In genomic region chrX:50813843-50814661, GRCh38 we compare ENCODE assay signal across 9 cellular contexts. TPM values are rescaled to one million over a fixed set of nuclear protein-coding genes. Genes with fewer than 3 reads are reported as not detected.
DNase-seq lines count a peak whose midpoint lies in the region; ATAC-seq and TF ChIP-seq lines count a peak whose summit lies in the region.
"Had no signal": no experiment of that assay in that cellular context is flagged by ENCODE, and none has a peak within 500 bp of the region (broad histone marks: within the 10 kb centered on the region; RNA-seq: fewer than 3 reads in every experiment).

Gene SHROOM4 (minus strand): TSS chrX:50814194. CDS start chrX:50814018, 176 bp downstream.

- no peak for ATAC-seq in natural killer cell
- no peak for ATAC-seq in natural killer cell treated with Interleukin-12 subunit alpha and Interleukin-12 subunit beta and Interleukin-15 and Interleukin-18, amount 100 ng/mL, for 72 hours
- ATAC-seq in memory B cell (ENCODE audit: low read depth) = no peak
- peak; percentile 73 for ATAC-seq in thoracic aorta (ENCODE audit: insufficient number of reproducible peaks, low FRiP score, low read depth)

- DNase-seq in natural killer cell (no peak), epithelial cell of prostate (ENCODE audit: low read depth, low spot score) (no peak), memory B cell (ENCODE audit: low spot score in 2 of 2) (no peak), thoracic aorta (ENCODE audit: low spot score) (no peak), SW 1271 (lab: John Stamatoyannopoulos, UW) (no peak), T-helper 9 cell (no peak), DMS153 (lab: John Stamatoyannopoulos, UW) (no peak)
- no peak for DNase-seq in natural killer cell treated with Interleukin-12 subunit alpha and Interleukin-12 subunit beta and Interleukin-15 and Interleukin-18, amount 100 ng/mL, for 72 hours (ENCODE audit: low spot score)

- H3K9me3 ChIP-seq in thoracic aorta = no peaks in the 10 kb centered on the region

- peak within 1 kb of the TSS; percentile 53 for H3K27ac ChIP-seq in epithelial cell of prostate
- peak within 1 kb of the TSS; percentile 47 to 69 for H3K27ac ChIP-seq in thoracic aorta

- peaks cover 20 to 64% of the 10 kb centered on the region in 2 donors for H3K27me3 Mint-ChIP-seq in natural killer cell (ENCODE audit: low read depth in 2 of 2)
- peaks cover 34 to 39% of the 10 kb centered on the region in 2 donors for H3K27me3 Mint-ChIP-seq in natural killer cell treated with Interleukin-12 subunit alpha and Interleukin-12 subunit beta and Interleukin-15 and Interleukin-18, amount 100 ng/mL, for 72 hours
- H3K27me3 Mint-ChIP-seq in memory B cell = peaks cover 12% of the 10 kb centered on the region

- H3K4me3 Mint-ChIP-seq in natural killer cell = peak within 1 kb of the TSS; percentile 47
- no peak within 1 kb of the TSS for H3K4me3 Mint-ChIP-seq in natural killer cell treated with Interleukin-12 subunit alpha and Interleukin-12 subunit beta and Interleukin-15 and Interleukin-18, amount 100 ng/mL, for 72 hours
- H3K4me3 Mint-ChIP-seq in memory B cell = peak within 1 kb of the TSS; percentile 53

- H3K27me3 ChIP-seq in thoracic aorta (replicated peaks; ENCODE audit: insufficient read depth) = no peaks in the 10 kb centered on the region

- no peaks in the 10 kb centered on the region for H3K36me3 ChIP-seq in thoracic aorta

- TF ChIP-seq CTCF in natural killer cell (IDR thresholded peaks at IDR 0.05) = no peak
- TF ChIP-seq CTCF in thoracic aorta (IDR thresholded peaks at IDR 0.05) = no peak

- H3K4me3 ChIP-seq in thoracic aorta = peak within 1 kb of the TSS; percentile 77

- no peaks in the 10 kb centered on the region for H3K4me1 ChIP-seq in thoracic aorta (ENCODE audit: control insufficient read depth in 1 of 2, low read depth in 2 of 2)

- H3K27ac Mint-ChIP-seq in natural killer cell (no peak within 1 kb of the TSS), memory B cell (no peak within 1 kb of the TSS)
- no peak within 1 kb of the TSS for H3K27ac Mint-ChIP-seq in natural killer cell treated with Interleukin-12 subunit alpha and Interleukin-12 subunit beta and Interleukin-15 and Interleukin-18, amount 100 ng/mL, for 72 hours

- H3K9me3 Mint-ChIP-seq in natural killer cell (no peaks in the 10 kb centered on the region), memory B cell (peaks cover 3% of the 10 kb centered on the region)
- no peaks in the 10 kb centered on the region for H3K9me3 Mint-ChIP-seq in natural killer cell treated with Interleukin-12 subunit alpha and Interleukin-12 subunit beta and Interleukin-15 and Interleukin-18, amount 100 ng/mL, for 72 hours

- H3K4me1 Mint-ChIP-seq in natural killer cell (no peaks in the 10 kb centered on the region), memory B cell (peaks cover 2% of the 10 kb centered on the region)
- no peaks in the 10 kb centered on the region for H3K4me1 Mint-ChIP-seq in natural killer cell treated with Interleukin-12 subunit alpha and Interleukin-12 subunit beta and Interleukin-15 and Interleukin-18, amount 100 ng/mL, for 72 hours (ENCODE audit: low read depth in 2 of 2)

- intact Hi-C loops in natural killer cell (cut with micrococcal nuclease) = no loop called here

- no peaks in the 10 kb centered on the region for H3K36me3 Mint-ChIP-seq in natural killer cell
- no peaks in the 10 kb centered on the region for H3K36me3 Mint-ChIP-seq in natural killer cell treated with Interleukin-12 subunit alpha and Interleukin-12 subunit beta and Interleukin-15 and Interleukin-18, amount 100 ng/mL, for 72 hours
- H3K36me3 Mint-ChIP-seq in memory B cell = no peaks in the 10 kb centered on the region

RNA-seq across cellular contexts. Expression of gene SHROOM4, which starts in this region (rescaled TPM):
- total RNA-seq in natural killer cell = under 1 TPM in 2 of 3 donors, not detected in 1; 0.05 to 0.09 TPM
- total RNA-seq in natural killer cell treated with Interleukin-12 subunit alpha and Interleukin-12 subunit beta and Interleukin-15 and Interleukin-18, amount 100 ng/mL, for 72 hours = not detected
- total RNA-seq in thoracic aorta = 10 to 100 TPM; 16.0 to 24.2 TPM
- total RNA-seq: activated CD8-positive, alpha-beta memory T cell treated with anti-CD3 and anti-CD28 coated beads for 36 hours had no signal

Comparison
In these comparisons a context has a peak if more than half of its experiments do, and no peak if none do; other contexts are left out.
1. RNA of gene SHROOM4 (total RNA-seq): 16.0 to 24.2 TPM in thoracic aorta; 0.05 to 0.09 TPM in natural killer cell and not detected in natural killer cell treated with Interleukin-12 subunit alpha and Interleukin-12 subunit beta and Interleukin-15 and Interleukin-18, amount 100 ng/mL, for 72 hours; every median in the first group is over 10 times any median in the second.